Comparison of ENCODE assay signal across 13 cellular contexts in genomic region chr10:34121974-34122282, GRCh38.
DNase-seq lines count a peak whose midpoint lies in the region; ATAC-seq and TF ChIP-seq lines count a peak whose summit lies in the region.
"Had no signal": no experiment of that assay in that cellular context is flagged by ENCODE, and none has a peak within 500 bp of the region (broad histone marks: within the 10 kb centered on the region; RNA-seq: fewer than 3 reads in every experiment).

No MANE protein-coding gene starts in this region.

- no peaks in the 10 kb centered on the region for H3K36me3 Mint-ChIP-seq in activated CD4-positive, alpha-beta T cell treated with anti-CD3 and anti-CD28 coated beads for 36 hours (ENCODE audit: low read depth)

- no peak overlapping the region for H3K23ac ChIP-seq in trophoblast cell (ENCODE audit: low read length)

- peaks cover 23% of the 10 kb centered on the region for H3K4me1 Mint-ChIP-seq in activated CD4-positive, alpha-beta T cell treated with anti-CD3 and anti-CD28 coated beads for 36 hours

- H3K4ac ChIP-seq in trophoblast cell (ENCODE audit: low read depth, low read length) = no peak overlapping the region

- no peak overlapping the region for H3K18ac ChIP-seq in trophoblast cell (ENCODE audit: low read length)

- no peak overlapping the region for H2BK12ac ChIP-seq in trophoblast cell (ENCODE audit: low read length)

- no peak overlapping the region for H2AK5ac ChIP-seq in trophoblast cell (ENCODE audit: low read length)

- POLR2A ChIA-PET in activated CD4-positive, alpha-beta T cell treated with anti-CD3 and anti-CD28 coated beads for 36 hours (lab: Charles Lee) = no interaction called here

- no peak overlapping the region for H3K9ac ChIP-seq in trophoblast cell (ENCODE audit: low read length)

- no peaks in the 10 kb centered on the region for H3K27me3 ChIP-seq in trophoblast cell (ENCODE audit: insufficient read depth, low read length)

- H3K4me1 ChIP-seq in trophoblast cell (ENCODE audit: control insufficient read depth in 1 of 2, insufficient read depth in 2 of 2, low read length in 2 of 2) = peaks cover 9 to 19% of the 10 kb centered on the region in 2 experiments

- H4K8ac ChIP-seq in trophoblast cell (ENCODE audit: low read depth, low read length) = no peak overlapping the region

- peak; percentile 31 for DNase-seq in activated CD4-positive, alpha-beta T cell treated with anti-CD3 and anti-CD28 coated beads for 36 hours
- DNase-seq in activated CD4-positive, alpha-beta T cell treated with anti-CD3 and anti-CD28 coated beads, Interleukin-2, amount 50 U/mL, for 1 hour = no peak
- DNase-seq in M059J (ENCODE audit: low read depth) = peak; percentile 19
- DNase-seq in coronary artery (ENCODE audit: low spot score) = no peak
- no peak for DNase-seq in trophoblast cell
- DNase-seq in NK-92 treated with Interleukin-12 subunit alpha and Interleukin-12 subunit beta, amount 100 ng/mL, for 24 hours (lab: John Stamatoyannopoulos, UW) = no peak
- DNase-seq in activated gamma-delta T cell treated with Interleukin-2 at 50 U/mL for 16 hours = no peak
- DNase-seq: 8988T, amygdala, midbrain, NCI-H748 treated with DMSO at 0.1 percent for 48 hours had no signal

- H3K14ac ChIP-seq in trophoblast cell (ENCODE audit: low read length) = no peak overlapping the region

- CTCF ChIA-PET in activated CD4-positive, alpha-beta T cell treated with anti-CD3 and anti-CD28 coated beads for 36 hours (lab: Charles Lee) = no interaction called here

- no peak overlapping the region for H2AFZ ChIP-seq in trophoblast cell (ENCODE audit: insufficient read depth, low read length, poor library complexity)

- no peak overlapping the region for H3K4me2 ChIP-seq in trophoblast cell (ENCODE audit: low read length)

- no peak overlapping the region for H2BK120ac ChIP-seq in trophoblast cell (ENCODE audit: insufficient read depth, low read length, poor library complexity)

- no peaks in the 10 kb centered on the region for H3K9me3 ChIP-seq in trophoblast cell (ENCODE audit: insufficient read depth, low read depth, low read length)

- no peaks in the 10 kb centered on the region for H3K9me3 Mint-ChIP-seq in activated CD4-positive, alpha-beta T cell treated with anti-CD3 and anti-CD28 coated beads for 36 hours (ENCODE audit: low read depth)

- H4K91ac ChIP-seq in trophoblast cell (ENCODE audit: low read depth, low read length) = no peak overlapping the region

- H3K27me3 Mint-ChIP-seq in activated CD4-positive, alpha-beta T cell treated with anti-CD3 and anti-CD28 coated beads for 36 hours = no peaks in the 10 kb centered on the region

- TF ChIP-seq CTCF in coronary artery (IDR thresholded peaks at IDR 0.05) = no peak

- H3K4me3 ChIP-seq in coronary artery (peak overlapping the region; percentile 4), trophoblast cell (ENCODE audit: low read depth, low read length) (no peak overlapping the region)
- H3K4me3 ChIP-seq: K562 had no signal

- no peaks in the 10 kb centered on the region for H3K79me2 ChIP-seq in trophoblast cell (ENCODE audit: control insufficient read depth, insufficient read depth, low read length, poor library complexity)

- WGBS in trophoblast cell (ENCODE audit: extremely low coverage, insufficient coverage, insufficient read length) = no CpG with 5 or more reads among the region's 2 CpGs

- no peak overlapping the region for H2BK5ac ChIP-seq in trophoblast cell (ENCODE audit: low read depth, low read length, poor library complexity)

- intact Hi-C loops in activated CD4-positive, alpha-beta T cell treated with anti-CD3 and anti-CD28 coated beads for 36 hours (cut with DNase I, micrococcal nuclease) = loop anchor here (2.0 to 10.0 kb wide), 4 partner anchors 160 to 870 kb away; partner anchors contain the start of gene NRP1 (in 1 of the 2)

- H3K27ac ChIP-seq in coronary artery = no peak overlapping the region
- peak overlapping the region; percentile 42 for H3K27ac ChIP-seq in trophoblast cell (ENCODE audit: low read depth, low read length)

- H3K27ac Mint-ChIP-seq in activated CD4-positive, alpha-beta T cell treated with anti-CD3 and anti-CD28 coated beads for 36 hours = no peak overlapping the region

- H3K36me3 ChIP-seq in trophoblast cell (ENCODE audit: control insufficient read depth in 1 of 2, insufficient read depth in 2 of 2, low read length in 2 of 2) = peaks cover 0 to 2% of the 10 kb centered on the region in 2 experiments

- H4K12ac ChIP-seq in trophoblast cell (ENCODE audit: low read depth, low read length) = no peak overlapping the region

- ATAC-seq in activated CD4-positive, alpha-beta T cell treated with anti-CD3 and anti-CD28 coated beads for 36 hours = peak; percentile 93
- no peak for ATAC-seq in HG02885 (IDR thresholded peaks at IDR 0.05; ENCODE audit: poor library complexity, unreplicated experiment)
- ATAC-seq: K562 had no signal

- no peak overlapping the region for H3K4me3 Mint-ChIP-seq in activated CD4-positive, alpha-beta T cell treated with anti-CD3 and anti-CD28 coated beads for 36 hours

- H3K79me1 ChIP-seq in trophoblast cell (ENCODE audit: low read length) = peaks cover 3% of the 10 kb centered on the region

Comparison
In these comparisons a context has a peak if more than half of its experiments do, and no peak if none do; other contexts are left out.
1. DNase-seq: peak in activated CD4-positive, alpha-beta T cell treated with anti-CD3 and anti-CD28 coated beads for 36 hours (single experiment) and M059J (single experiment); none in activated CD4-positive, alpha-beta T cell treated with anti-CD3 and anti-CD28 coated beads, Interleukin-2, amount 50 U/mL, for 1 hour (single experiment), coronary artery (single experiment), trophoblast cell (0 of 2), NK-92 treated with Interleukin-12 subunit alpha and Interleukin-12 subunit beta, amount 100 ng/mL, for 24 hours (single experiment) and activated gamma-delta T cell treated with Interleukin-2 at 50 U/mL for 16 hours (single experiment).